ENCODE assay signal across 21 cellular contexts in genomic region chr17:44761932-44762810, GRCh38.
"Had no signal": no experiment of that assay in that cellular context is flagged by ENCODE, and none has a peak within 500 bp of the region (broad histone marks: within the 10 kb centered on the region; RNA-seq: fewer than 3 reads in every experiment).

No MANE protein-coding gene starts in this region.

- H3K27ac Mint-ChIP-seq: activated CD4-positive, alpha-beta memory T cell treated with anti-CD3 and anti-CD28 coated beads, Interleukin-2, amount 10 ng/mL, durations not matched to agents 7 days and 5 days; activated CD8-positive, alpha-beta memory T cell treated with anti-CD3 and anti-CD28 coated beads, Interleukin-2, amount 10 ng/mL, durations not matched to agents 7 days and 5 days; activated naive CD8-positive, alpha-beta T cell treated with anti-CD3 and anti-CD28 coated beads, Interleukin-2, amount 10 ng/mL, durations not matched to agents 7 days and 5 days; stimulated activated naive CD8-positive, alpha-beta T cell treated with anti-CD3 and anti-CD28 coated beads, Interleukin-15, Interleukin-2, amounts not matched to agents 100 ng/mL and 50 ng/mL, for 24 hours had no signal

- DNase-seq: activated CD4-positive, alpha-beta memory T cell treated with anti-CD3 and anti-CD28 coated beads, Interleukin-2, amount 10 ng/mL, durations not matched to agents 7 days and 5 days; activated CD4-positive, alpha-beta T cell treated with anti-CD3 and anti-CD28 coated beads for 48 hours; activated CD4-positive, CD25-positive, alpha-beta regulatory T cell; activated CD8-positive, alpha-beta memory T cell treated with anti-CD3 and anti-CD28 coated beads, Interleukin-2, amount 10 ng/mL, durations not matched to agents 7 days and 5 days; activated naive CD4-positive, alpha-beta T cell; activated naive CD8-positive, alpha-beta T cell treated with anti-CD3 and anti-CD28 coated beads, Interleukin-2, amount 10 ng/mL, durations not matched to agents 7 days and 5 days; amygdala; body of pancreas; central memory CD4-positive, alpha-beta T cell; colonic mucosa; gastrocnemius medialis; heart left ventricle; left ventricle myocardium superior; ovary; psoas muscle; stimulated activated CD4-positive, alpha-beta T cell treated with anti-CD3 and anti-CD28 coated beads, Interleukin-15, amount 100 ng/mL, for 24 hours; stimulated activated CD4-positive, alpha-beta T cell treated with anti-CD3 and anti-CD28 coated beads, Interleukin-2, amount 100 ng/mL, for 48 hours had no signal

- H3K4me1 Mint-ChIP-seq: activated CD8-positive, alpha-beta memory T cell treated with anti-CD3 and anti-CD28 coated beads, Interleukin-2, amount 10 ng/mL, durations not matched to agents 7 days and 5 days; activated naive CD8-positive, alpha-beta T cell treated with anti-CD3 and anti-CD28 coated beads, Interleukin-2, amount 10 ng/mL, durations not matched to agents 7 days and 5 days had no signal

- H3K4me3 ChIP-seq: body of pancreas, colonic mucosa, gastrocnemius medialis, heart left ventricle, ovary, psoas muscle, skin epidermis, tibial nerve, vagina had no signal

- H3K4me3 Mint-ChIP-seq: activated CD4-positive, alpha-beta memory T cell treated with anti-CD3 and anti-CD28 coated beads, Interleukin-2, amount 10 ng/mL, durations not matched to agents 7 days and 5 days; activated CD8-positive, alpha-beta memory T cell treated with anti-CD3 and anti-CD28 coated beads, Interleukin-2, amount 10 ng/mL, durations not matched to agents 7 days and 5 days; activated naive CD8-positive, alpha-beta T cell treated with anti-CD3 and anti-CD28 coated beads, Interleukin-2, amount 10 ng/mL, durations not matched to agents 7 days and 5 days; stimulated activated naive CD8-positive, alpha-beta T cell treated with anti-CD3 and anti-CD28 coated beads, Interleukin-15, Interleukin-2, amounts not matched to agents 100 ng/mL and 50 ng/mL, for 24 hours had no signal

- H3K36me3 Mint-ChIP-seq: activated CD8-positive, alpha-beta memory T cell treated with anti-CD3 and anti-CD28 coated beads, Interleukin-2, amount 10 ng/mL, durations not matched to agents 7 days and 5 days; activated naive CD8-positive, alpha-beta T cell treated with anti-CD3 and anti-CD28 coated beads, Interleukin-2, amount 10 ng/mL, durations not matched to agents 7 days and 5 days had no signal

- H3K9me3 Mint-ChIP-seq: activated CD4-positive, alpha-beta memory T cell treated with anti-CD3 and anti-CD28 coated beads, Interleukin-2, amount 10 ng/mL, durations not matched to agents 7 days and 5 days; activated naive CD8-positive, alpha-beta T cell treated with anti-CD3 and anti-CD28 coated beads, Interleukin-2, amount 10 ng/mL, durations not matched to agents 7 days and 5 days; stimulated activated naive CD8-positive, alpha-beta T cell treated with anti-CD3 and anti-CD28 coated beads, Interleukin-15, Interleukin-2, amounts not matched to agents 100 ng/mL and 50 ng/mL, for 24 hours had no signal
